Comparison of ENCODE assay signal across 9 cellular contexts in the genomic region with DNA sequence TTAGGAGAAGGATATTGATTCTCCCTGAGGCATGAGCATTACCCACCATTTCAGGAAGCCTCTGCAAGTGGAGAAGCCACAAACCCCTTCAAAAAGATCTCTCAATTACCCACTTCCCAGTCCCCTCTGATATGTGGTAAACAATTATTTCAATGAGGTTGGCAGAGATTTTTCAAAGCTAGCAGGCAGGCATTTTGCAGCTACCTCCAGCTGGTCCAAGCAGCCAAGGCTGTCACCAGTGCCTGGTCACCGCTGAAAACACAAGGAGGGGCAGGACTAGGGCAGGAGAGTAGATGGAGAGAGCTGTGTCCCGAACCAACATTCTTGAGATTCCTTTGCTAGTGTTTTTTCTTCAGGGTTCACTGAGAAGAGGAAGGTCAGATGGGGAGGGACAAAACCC. TPM values are rescaled to one million over a fixed set of nuclear protein-coding genes. Genes with fewer than 3 reads are reported as not detected.
DNase-seq lines count a peak whose midpoint lies in the region; ATAC-seq and TF ChIP-seq lines count a peak whose summit lies in the region.
"Had no signal": no experiment of that assay in that cellular context is flagged by ENCODE, and none has a peak within 500 bp of the region (broad histone marks: within the 10 kb centered on the region; RNA-seq: fewer than 3 reads in every experiment).

No MANE protein-coding gene starts in this region.

- no peaks in the 10 kb centered on the region for H3K27me3 Mint-ChIP-seq in osteocyte (ENCODE audit: unreplicated experiment)

- H4K20me1 ChIP-seq in fibroblast of lung (ENCODE audit: control insufficient read depth, extremely low read depth, insufficient read depth, low read length) = no peaks in the 10 kb centered on the region

- POLR2A ChIA-PET in GM10248 (lab: Yijun Ruan, JAX) = no interaction called here

- no peak for TF ChIP-seq CTCF in fibroblast of lung (conservative IDR thresholded peaks at IDR 0.05 in 1 of 2, IDR thresholded peaks at IDR 0.05 in 1 of 2; ENCODE audit: low read depth in 1 of 2, low read length in 2 of 2)
- TF ChIP-seq CTCF in osteocyte (IDR thresholded peaks at IDR 0.05) = no peak
- no peak for TF ChIP-seq CTCF in GM10248 (IDR thresholded peaks at IDR 0.05; ENCODE audit: control extremely low read depth, extremely low read depth, low read depth, missing control alignments)

- ATAC-seq in HG02571 (IDR thresholded peaks at IDR 0.05; ENCODE audit: unreplicated experiment) (no peak), HG03139 (IDR thresholded peaks at IDR 0.05; ENCODE audit: unreplicated experiment) (no peak)

- H3K4me3 ChIP-seq in SJSA1 = no peak overlapping the region
- no peak overlapping the region for H3K4me3 ChIP-seq in fibroblast of lung (replicated peaks in 1 of 4; ENCODE audit: control extremely low read depth in 1 of 4, insufficient read depth in 1 of 4, low read depth in 3 of 4, low read length in 4 of 4)

- H3K4me1 ChIP-seq in SJSA1 (replicated peaks) = peaks cover 19% of the 10 kb centered on the region
- H3K4me1 ChIP-seq in fibroblast of lung (ENCODE audit: control insufficient read depth, extremely low read depth, insufficient read depth, low read length) = peaks cover 14% of the 10 kb centered on the region

- H3K36me3 ChIP-seq in SJSA1 = peaks cover 6% of the 10 kb centered on the region
- H3K36me3 ChIP-seq in fibroblast of lung (ENCODE audit: control insufficient read depth, insufficient read depth, low read length) = no peaks in the 10 kb centered on the region

- H3K4me1 Mint-ChIP-seq in osteocyte (ENCODE audit: unreplicated experiment) = peaks cover 45% of the 10 kb centered on the region

- H3K9me3 ChIP-seq in SJSA1 (replicated peaks) (no peaks in the 10 kb centered on the region), fibroblast of lung (ENCODE audit: control insufficient read depth, insufficient read depth, low read depth, low read length) (no peaks in the 10 kb centered on the region)

- H3K4me3 Mint-ChIP-seq in osteocyte (ENCODE audit: unreplicated experiment) = no peak overlapping the region

- H3K9ac ChIP-seq in fibroblast of lung (ENCODE audit: insufficient read depth, low read length) = no peak overlapping the region
- H3K9ac ChIP-seq: KMS-11 had no signal

- peaks cover 50% of the 10 kb centered on the region for H3K79me2 ChIP-seq in fibroblast of lung (ENCODE audit: control insufficient read depth, insufficient read depth, low read length)

- H3K27ac ChIP-seq in SJSA1 = peak overlapping the region; percentile 63
- H3K27ac ChIP-seq in fibroblast of lung (ENCODE audit: insufficient read depth, low read length) = peak overlapping the region; percentile 72
- H3K27ac ChIP-seq: KMS-11 had no signal

- no peaks in the 10 kb centered on the region for H3K27me3 ChIP-seq in SJSA1 (replicated peaks)
- H3K27me3 ChIP-seq in fibroblast of lung (ENCODE audit: control insufficient read depth, insufficient read depth, low read length) = no peaks in the 10 kb centered on the region

- peak overlapping the region; percentile 46 for H3K4me2 ChIP-seq in fibroblast of lung (ENCODE audit: extremely low read depth, insufficient read depth, low read length)
- H3K4me2 ChIP-seq: KMS-11 had no signal

- CTCF ChIA-PET in GM10248 (lab: Yijun Ruan, JAX) = interaction anchor here (0.8 to 2.3 kb wide), 4 partner anchors 11 to 23 kb away, joined by 3 to 9 read pairs (median 4); a partner anchor contains a TSS

- H3K9me3 Mint-ChIP-seq in osteocyte (ENCODE audit: unreplicated experiment) = no peaks in the 10 kb centered on the region

- DNase-seq in EL = peak; percentile 87
- peak; percentile 50 to 52 for DNase-seq in SJSA1 (ENCODE audit: low read depth in 1 of 2, low spot score in 2 of 2)
- no peak for DNase-seq in fibroblast of lung (ENCODE audit: low read depth in 2 of 2)
- no peak for DNase-seq in osteocyte (ENCODE audit: extremely low spot score, unreplicated experiment)
- DNase-seq in NCI-H1694 (lab: John Stamatoyannopoulos, UW) = no peak
- DNase-seq in GM10248 (ENCODE audit: extremely low spot score) = no peak

- H3K27ac Mint-ChIP-seq in osteocyte (ENCODE audit: unreplicated experiment) = peak overlapping the region; percentile 80

- peaks cover 2% of the 10 kb centered on the region for H3K36me3 Mint-ChIP-seq in osteocyte (ENCODE audit: unreplicated experiment)

- H2AFZ ChIP-seq in fibroblast of lung (ENCODE audit: low read length) = no peak overlapping the region

RNA-seq across cellular contexts. Expression of a gene that starts 22.5 kb away (rescaled TPM):
- total RNA-seq in SJSA1 (2014; rRNA removed; shearing (Covaris generic)) = 177 and 221 TPM in 2 replicates
- total RNA-seq in fibroblast of lung (569 and 633 TPM in 2 replicates), osteocyte (698 and 749 TPM in 2 replicates)
- 828 and 1,088 TPM in 2 replicates for polyA plus RNA-seq in fibroblast of lung
- polyA plus RNA-seq in fibroblast of lung (2012) = 433 and 638 TPM in 2 replicates
- 281 and 375 TPM in 2 replicates for polyA minus RNA-seq in fibroblast of lung (ENCODE audit: low replicate concordance)

Comparison
In these comparisons a context has a peak if more than half of its experiments do, and no peak if none do; other contexts are left out.
1. DNase-seq: peak in EL (single experiment) and SJSA1 (2 of 2); none in fibroblast of lung (0 of 2), osteocyte (single experiment), NCI-H1694 (single experiment) and GM10248 (single experiment).